In genomic region chr9:101028346-101029299, GRCh38 we compare ENCODE assay signal across 8 cellular contexts. TPM values are rescaled to one million over a fixed set of nuclear protein-coding genes. Genes with fewer than 3 reads are reported as not detected.
DNase-seq lines count a peak whose midpoint lies in the region; ATAC-seq, FAIRE-seq and TF ChIP-seq lines count a peak whose summit lies in the region.

TSS of gene PLPPR1 (plus strand) at chr9:101028727.

- H3F3A ChIP-seq in GM23248 (ENCODE audit: insufficient read depth) (no peaks in the 10 kb centered on the region), smooth muscle cell (ENCODE audit: low read depth) (no peaks in the 10 kb centered on the region)

- dilution Hi-C loops in keratinocyte (cut with MboI; ENCODE audit: extremely low pct_ligation_motif_present, low sequenced_read_pairs), result no loop called here

- no peaks in the 10 kb centered on the region for H3K79me2 ChIP-seq in GM23248 (ENCODE audit: insufficient read depth)
- no peaks in the 10 kb centered on the region for H3K79me2 ChIP-seq in keratinocyte (ENCODE audit: control insufficient read depth, insufficient read depth, low read length)
- no peaks in the 10 kb centered on the region for H3K79me2 ChIP-seq in smooth muscle cell (ENCODE audit: low read depth)

- no peaks in the 10 kb centered on the region for H3K9me2 ChIP-seq in GM23248 (ENCODE audit: insufficient read depth)

- H3K36me3 ChIP-seq in GM23248 (ENCODE audit: low read depth) (no peaks in the 10 kb centered on the region), breast epithelium (no peaks in the 10 kb centered on the region), keratinocyte (ENCODE audit: control insufficient read depth in 2 of 2, extremely low read depth in 1 of 2, insufficient read depth in 2 of 2, low read length in 2 of 2) (no peaks in the 10 kb centered on the region), smooth muscle cell (ENCODE audit: low read depth) (no peaks in the 10 kb centered on the region)

- H2AFZ ChIP-seq in GM23248 (peak within 1 kb of the TSS; percentile 71), keratinocyte (ENCODE audit: control insufficient read depth, low read length) (peak within 1 kb of the TSS; percentile 92), smooth muscle cell (ENCODE audit: low read depth) (peak within 1 kb of the TSS; percentile 97)

- no peak for TF ChIP-seq POLR2A in breast epithelium (IDR thresholded peaks at IDR 0.05)

- 2 to 3% methylated on average over 75 to 76 of the region's 89 CpGs for WGBS in GM23248 (ENCODE audit: low coverage in 1 of 2, low lambda C conversion rate in 2 of 2, missing lambda C conversion rate in 2 of 2), 2 experiments
- 1% methylated on average over 80 of the region's 89 CpGs for WGBS in smooth muscle cell (ENCODE audit: low lambda C conversion rate)

- H4K20me1 ChIP-seq in GM23248 (ENCODE audit: insufficient read depth) (no peaks in the 10 kb centered on the region), keratinocyte (ENCODE audit: control insufficient read depth, extremely low read depth, insufficient read depth, low read length) (no peaks in the 10 kb centered on the region), smooth muscle cell (ENCODE audit: low read depth) (no peaks in the 10 kb centered on the region)

- TF ChIP-seq CTCF in breast epithelium (IDR thresholded peaks at IDR 0.05) (no peak), keratinocyte (optimal IDR thresholded peaks at IDR 0.05 in 1 of 3, IDR thresholded peaks at IDR 0.05 in 1 of 3, conservative IDR thresholded peaks at IDR 0.05 in 1 of 3; ENCODE audit: extremely low read depth in 1 of 3, insufficient read depth in 2 of 3, low read length in 3 of 3) (no peak), smooth muscle cell (IDR thresholded peaks at IDR 0.05; ENCODE audit: borderline replicate concordance, insufficient read depth, poor library complexity, severe bottlenecking) (no peak)

- DNase-seq in GM23248, result peak; percentile 47
- DNase-seq in NCI-H345 treated with DMSO at 0.1 percent for 48 hours (lab: John Stamatoyannopoulos, UW; ENCODE audit: unreplicated experiment), result peak; percentile 84
- peak; percentile 56 to 57 for DNase-seq in breast epithelium (ENCODE audit: low spot score in 2 of 2)
- DNase-seq in keratinocyte (ENCODE audit: low read depth, low spot score), result no peak
- DNase-seq in smooth muscle cell (lab: John Stamatoyannopoulos, UW; ENCODE audit: unreplicated experiment), result peak; percentile 24
- DNase-seq in activated T-helper 1 cell treated with anti-CD3 and anti-CD28 coated beads, Interleukin-12 subunit alpha, Interleukin-12 subunit beta, Interleukin-2, Interleukin-4 antibody, amounts not matched to agents 30 ng/mL and 10 ng/mL and 1 ng/mL, durations not matched to agents 14 hours and 24 hours and 36 hours (ENCODE audit: low spot score), result no peak

- in situ Hi-C loops in GM23248 (cut with MboI), result no loop called here

- H3K9me3 ChIP-seq in GM23248 (ENCODE audit: low read depth), result no peaks in the 10 kb centered on the region
- H3K9me3 ChIP-seq in breast epithelium, result no peaks in the 10 kb centered on the region
- H3K9me3 ChIP-seq in keratinocyte (ENCODE audit: control insufficient read depth, low read depth, low read length), result no peaks in the 10 kb centered on the region
- no peaks in the 10 kb centered on the region for H3K9me3 ChIP-seq in smooth muscle cell (replicated peaks; ENCODE audit: low read depth)

- no peak within 1 kb of the TSS for H3K9ac ChIP-seq in GM23248
- no peak within 1 kb of the TSS for H3K9ac ChIP-seq in keratinocyte (ENCODE audit: control insufficient read depth, extremely low read depth, insufficient read depth, low read length)
- H3K9ac ChIP-seq in smooth muscle cell (ENCODE audit: low read depth), result no peak within 1 kb of the TSS

- peak within 1 kb of the TSS; percentile 81 for H3K4me2 ChIP-seq in GM23248 (ENCODE audit: unreplicated experiment)
- peak within 1 kb of the TSS; percentile 78 for H3K4me2 ChIP-seq in keratinocyte (ENCODE audit: control insufficient read depth, extremely low read depth, insufficient read depth, low read depth, low read length)
- H3K4me2 ChIP-seq in smooth muscle cell, result peak within 1 kb of the TSS; percentile 96

- H3K4me1 ChIP-seq in GM23248 (ENCODE audit: insufficient read depth) (no peaks in the 10 kb centered on the region), breast epithelium (peaks cover 0 to 4% of the 10 kb centered on the region in 2 donors), keratinocyte (ENCODE audit: control insufficient read depth, extremely low read depth, insufficient read depth, low read length) (peaks cover 3% of the 10 kb centered on the region), smooth muscle cell (ENCODE audit: low read depth) (peaks cover 9% of the 10 kb centered on the region)

- no peak for FAIRE-seq in keratinocyte (lab: Jason Lieb, UNC)

- H3K27ac Mint-ChIP-seq in activated T-helper 1 cell treated with anti-CD3 and anti-CD28 coated beads, Interleukin-12 subunit alpha, Interleukin-12 subunit beta, Interleukin-2, Interleukin-4 antibody, amounts not matched to agents 30 ng/mL and 10 ng/mL and 1 ng/mL, durations not matched to agents 14 hours and 24 hours and 36 hours, result no peak within 1 kb of the TSS

- H3K27me3 ChIP-seq in GM23248 (replicated peaks; ENCODE audit: insufficient read depth) (peaks cover 25% of the 10 kb centered on the region; the same call in 1 of the 2 replicates), breast epithelium (peaks cover 0 to 15% of the 10 kb centered on the region in 2 donors), keratinocyte (ENCODE audit: control insufficient read depth, extremely low read depth, insufficient read depth, low read length) (peaks cover 38% of the 10 kb centered on the region), smooth muscle cell (ENCODE audit: low read depth) (peaks cover 91% of the 10 kb centered on the region)

- no peaks in the 10 kb centered on the region for H3K4me1 Mint-ChIP-seq in activated T-helper 1 cell treated with anti-CD3 and anti-CD28 coated beads, Interleukin-12 subunit alpha, Interleukin-12 subunit beta, Interleukin-2, Interleukin-4 antibody, amounts not matched to agents 30 ng/mL and 10 ng/mL and 1 ng/mL, durations not matched to agents 14 hours and 24 hours and 36 hours (ENCODE audit: low read depth)

- no peak for ATAC-seq in HG03565 (IDR thresholded peaks at IDR 0.05; ENCODE audit: unreplicated experiment)
- ATAC-seq in GM18517 (IDR thresholded peaks at IDR 0.05; ENCODE audit: unreplicated experiment), result no peak

- peaks cover 31% of the 10 kb centered on the region for H3K27me3 Mint-ChIP-seq in activated T-helper 1 cell treated with anti-CD3 and anti-CD28 coated beads, Interleukin-12 subunit alpha, Interleukin-12 subunit beta, Interleukin-2, Interleukin-4 antibody, amounts not matched to agents 30 ng/mL and 10 ng/mL and 1 ng/mL, durations not matched to agents 14 hours and 24 hours and 36 hours (ENCODE audit: insufficient read depth)

- H3K4me3 ChIP-seq in GM23248, result peak within 1 kb of the TSS; percentile 69
- H3K4me3 ChIP-seq in breast epithelium, result peak within 1 kb of the TSS; percentile 1 to 70 (median 63)
- peak within 1 kb of the TSS; percentile 50 to 70 (median 57) for H3K4me3 ChIP-seq in keratinocyte (ENCODE audit: control insufficient read depth in 2 of 3, extremely low read depth in 1 of 3, insufficient read depth in 2 of 3, low read depth in 1 of 3, low read length in 3 of 3)
- H3K4me3 ChIP-seq in smooth muscle cell, result peak within 1 kb of the TSS; percentile 87

- H3K36me3 Mint-ChIP-seq in activated T-helper 1 cell treated with anti-CD3 and anti-CD28 coated beads, Interleukin-12 subunit alpha, Interleukin-12 subunit beta, Interleukin-2, Interleukin-4 antibody, amounts not matched to agents 30 ng/mL and 10 ng/mL and 1 ng/mL, durations not matched to agents 14 hours and 24 hours and 36 hours (ENCODE audit: low read depth), result no peaks in the 10 kb centered on the region

- H3K4me3 Mint-ChIP-seq in activated T-helper 1 cell treated with anti-CD3 and anti-CD28 coated beads, Interleukin-12 subunit alpha, Interleukin-12 subunit beta, Interleukin-2, Interleukin-4 antibody, amounts not matched to agents 30 ng/mL and 10 ng/mL and 1 ng/mL, durations not matched to agents 14 hours and 24 hours and 36 hours, result no peak within 1 kb of the TSS

- intact Hi-C loops in breast epithelium (cut with DNase I; ENCODE audit: low total_unique reads), result no loop called here
- intact Hi-C loops in activated T-helper 1 cell treated with anti-CD3 and anti-CD28 coated beads, Interleukin-12 subunit alpha, Interleukin-12 subunit beta, Interleukin-2, Interleukin-4 antibody, amounts not matched to agents 30 ng/mL and 10 ng/mL and 1 ng/mL, durations not matched to agents 14 hours and 24 hours and 36 hours (cut with micrococcal nuclease), result no loop called here

- no peaks in the 10 kb centered on the region for H3K9me1 ChIP-seq in keratinocyte (ENCODE audit: control insufficient read depth, extremely low read depth, insufficient read depth, low read length)

- H3K9me3 Mint-ChIP-seq in activated T-helper 1 cell treated with anti-CD3 and anti-CD28 coated beads, Interleukin-12 subunit alpha, Interleukin-12 subunit beta, Interleukin-2, Interleukin-4 antibody, amounts not matched to agents 30 ng/mL and 10 ng/mL and 1 ng/mL, durations not matched to agents 14 hours and 24 hours and 36 hours, result no peaks in the 10 kb centered on the region

- H3K27ac ChIP-seq in GM23248 (no peak within 1 kb of the TSS), breast epithelium (peak within 1 kb of the TSS; percentile 75 to 87), keratinocyte (ENCODE audit: control insufficient read depth, insufficient read depth, low read length) (no peak within 1 kb of the TSS), smooth muscle cell (ENCODE audit: low read depth) (no peak within 1 kb of the TSS)

RNA-seq across cellular contexts. Expression of gene PLPPR1, which starts in this region (rescaled TPM):
- total RNA-seq in GM23248 (2014; rRNA removed; shearing (Covaris generic)), result not detected in 2 replicates
- polyA plus RNA-seq in GM23248 (2016; fragmentation: Nextera tagmentation; extraction: Ambion mirVana) (not detected in 2 replicates), keratinocyte (0.03 TPM in 1 of 3 replicates, not detected in the others), smooth muscle cell (not detected in 2 replicates)
- total RNA-seq in breast epithelium (1 to 10 TPM in 1 of 3 donors, under 1 TPM in 1, not detected in 1; 0.66 to 2.2 TPM), smooth muscle cell (0.13 TPM in 1 of 2 replicates, not detected in the other)
- polyA plus RNA-seq in keratinocyte (2011; ENCODE audit: low read depth), result not detected
- 0.08 TPM in 1 of 2 replicates, not detected in the other for polyA plus RNA-seq in keratinocyte (2011; cell fraction: cytosol; rRNA removed)
- 0.15 TPM in 1 of 2 replicates, not detected in the other for polyA plus RNA-seq in keratinocyte (2011; cell fraction: nucleus; rRNA removed)
- not detected in 2 replicates for polyA plus RNA-seq in keratinocyte (2012; ENCODE audit: low replicate concordance)
- not detected in 3 replicates for polyA minus RNA-seq in keratinocyte
- not detected for polyA minus RNA-seq in keratinocyte (2011; cell fraction: cytosol; rRNA and poly(A)+ RNA removed)
- not detected in 2 replicates for polyA minus RNA-seq in keratinocyte (2011; cell fraction: nucleus; rRNA and poly(A)+ RNA removed)
- total RNA-seq in activated T-helper 1 cell treated with anti-CD3 and anti-CD28 coated beads, Interleukin-12 subunit alpha, Interleukin-12 subunit beta, Interleukin-2, Interleukin-4 antibody, amounts not matched to agents 30 ng/mL and 10 ng/mL and 1 ng/mL, durations not matched to agents 14 hours and 24 hours and 36 hours, result not detected in 2 replicates

Comparison
In these comparisons a context has a peak if more than half of its experiments do, and no peak if none do; other contexts are left out.
1. Peak in DNase-seq, H3K4me3 ChIP-seq and H3K4me2 ChIP-seq in GM23248; RNA of the gene not detected or under 1 TPM.
2. Peak in DNase-seq, H3K4me3 ChIP-seq and H3K4me2 ChIP-seq in smooth muscle cell; RNA of the gene not detected or under 1 TPM.
3. DNase-seq: peak in NCI-H345 treated with DMSO at 0.1 percent for 48 hours (single experiment) and breast epithelium (2 of 2); none in keratinocyte (single experiment) and activated T-helper 1 cell treated with anti-CD3 and anti-CD28 coated beads, Interleukin-12 subunit alpha, Interleukin-12 subunit beta, Interleukin-2, Interleukin-4 antibody, amounts not matched to agents 30 ng/mL and 10 ng/mL and 1 ng/mL, durations not matched to agents 14 hours and 24 hours and 36 hours (single experiment).
4. H3K27ac ChIP-seq: peak in breast epithelium (2 of 2); none in GM23248 (single experiment), keratinocyte (single experiment) and smooth muscle cell (single experiment).
5. Peak in every context shown above with its lines, with median percentiles within 50 percentile points of each other: H2AFZ ChIP-seq, H3K4me2 ChIP-seq and H3K4me3 ChIP-seq.